1 cellular context compared by ENCODE assay signal in genomic region chr14:61484826-61485584, GRCh38.
TF ChIP-seq lines count a peak whose summit lies in the region.

No MANE protein-coding gene starts in this region.

TF ChIP-seq in A549, 52 proteins besides CTCF, POLR2A, EP300 and RAD21 (continued from another document):
- no peak for TF ChIP-seq MAFK (IDR thresholded peaks at IDR 0.05; ENCODE audit: partially characterized antibody)
- no peak for TF ChIP-seq CHD4 (IDR thresholded peaks at IDR 0.05; ENCODE audit: borderline replicate concordance)
- no peak for TF ChIP-seq ZNF302 (CRISPR knock-in tag; IDR thresholded peaks at IDR 0.05)
- no peak for TF ChIP-seq KDM5A (IDR thresholded peaks at IDR 0.05)
